Comparison of ENCODE assay signal across 1 cellular context in the genomic region with DNA sequence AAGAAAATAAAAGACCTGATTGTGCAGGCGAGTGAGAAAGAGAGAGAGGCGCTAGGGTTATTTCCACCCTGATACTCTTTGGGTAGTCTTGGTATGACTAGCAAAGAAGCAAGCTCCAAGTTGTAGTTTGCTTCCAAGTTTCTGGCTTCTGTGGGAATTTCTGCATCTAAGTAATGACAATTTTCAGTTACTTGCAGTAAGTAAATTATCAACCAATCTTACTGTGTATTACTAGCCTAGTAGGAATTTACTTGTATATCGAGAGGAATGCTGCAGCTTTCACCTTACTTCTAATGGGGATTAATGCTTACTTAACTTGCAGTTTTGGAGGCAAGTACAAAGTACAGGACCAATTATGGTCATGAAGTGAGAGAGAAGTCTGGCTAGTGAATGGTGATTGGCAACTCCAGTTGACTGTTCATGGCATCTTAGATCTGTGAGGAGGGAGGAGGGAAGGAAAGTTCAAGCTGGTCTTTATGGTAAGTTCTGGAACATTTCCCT.
TF ChIP-seq lines count a peak whose summit lies in the region.

No MANE protein-coding gene starts in this region.

TF ChIP-seq in GM23338, 12 proteins besides CTCF, POLR2A, EP300 and RAD21 (continued from another document):
- no peak for TF ChIP-seq ZNF462 (CRISPR knock-in tag; IDR thresholded peaks at IDR 0.05)
- TF ChIP-seq POLR2AphosphoS5 (IDR thresholded peaks at IDR 0.05; ENCODE audit: low read depth): no peak
- no peak for TF ChIP-seq EZH2phosphoT487 (IDR thresholded peaks at IDR 0.05; ENCODE audit: unreplicated experiment)
- TF ChIP-seq, protein P1, sequence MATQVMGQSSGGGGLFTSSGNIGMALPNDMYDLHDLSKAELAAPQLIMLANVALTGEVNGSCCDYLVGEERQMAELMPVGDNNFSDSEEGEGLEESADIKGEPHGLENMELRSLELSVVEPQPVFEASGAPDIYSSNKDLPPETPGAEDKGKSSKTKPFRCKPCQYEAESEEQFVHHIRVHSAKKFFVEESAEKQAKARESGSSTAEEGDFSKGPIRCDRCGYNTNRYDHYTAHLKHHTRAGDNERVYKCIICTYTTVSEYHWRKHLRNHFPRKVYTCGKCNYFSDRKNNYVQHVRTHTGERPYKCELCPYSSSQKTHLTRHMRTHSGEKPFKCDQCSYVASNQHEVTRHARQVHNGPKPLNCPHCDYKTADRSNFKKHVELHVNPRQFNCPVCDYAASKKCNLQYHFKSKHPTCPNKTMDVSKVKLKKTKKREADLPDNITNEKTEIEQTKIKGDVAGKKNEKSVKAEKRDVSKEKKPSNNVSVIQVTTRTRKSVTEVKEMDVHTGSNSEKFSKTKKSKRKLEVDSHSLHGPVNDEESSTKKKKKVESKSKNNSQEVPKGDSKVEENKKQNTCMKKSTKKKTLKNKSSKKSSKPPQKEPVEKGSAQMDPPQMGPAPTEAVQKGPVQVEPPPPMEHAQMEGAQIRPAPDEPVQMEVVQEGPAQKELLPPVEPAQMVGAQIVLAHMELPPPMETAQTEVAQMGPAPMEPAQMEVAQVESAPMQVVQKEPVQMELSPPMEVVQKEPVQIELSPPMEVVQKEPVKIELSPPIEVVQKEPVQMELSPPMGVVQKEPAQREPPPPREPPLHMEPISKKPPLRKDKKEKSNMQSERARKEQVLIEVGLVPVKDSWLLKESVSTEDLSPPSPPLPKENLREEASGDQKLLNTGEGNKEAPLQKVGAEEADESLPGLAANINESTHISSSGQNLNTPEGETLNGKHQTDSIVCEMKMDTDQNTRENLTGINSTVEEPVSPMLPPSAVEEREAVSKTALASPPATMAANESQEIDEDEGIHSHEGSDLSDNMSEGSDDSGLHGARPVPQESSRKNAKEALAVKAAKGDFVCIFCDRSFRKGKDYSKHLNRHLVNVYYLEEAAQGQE (IDR thresholded peaks at IDR 0.05; ENCODE audit: unreplicated experiment): no peak
- no peak for TF ChIP-seq CREB1 (CRISPR knock-in tag; IDR thresholded peaks at IDR 0.05; ENCODE audit: low read depth)
